ENCODE assay signal across 33 cellular contexts in the genomic region with DNA sequence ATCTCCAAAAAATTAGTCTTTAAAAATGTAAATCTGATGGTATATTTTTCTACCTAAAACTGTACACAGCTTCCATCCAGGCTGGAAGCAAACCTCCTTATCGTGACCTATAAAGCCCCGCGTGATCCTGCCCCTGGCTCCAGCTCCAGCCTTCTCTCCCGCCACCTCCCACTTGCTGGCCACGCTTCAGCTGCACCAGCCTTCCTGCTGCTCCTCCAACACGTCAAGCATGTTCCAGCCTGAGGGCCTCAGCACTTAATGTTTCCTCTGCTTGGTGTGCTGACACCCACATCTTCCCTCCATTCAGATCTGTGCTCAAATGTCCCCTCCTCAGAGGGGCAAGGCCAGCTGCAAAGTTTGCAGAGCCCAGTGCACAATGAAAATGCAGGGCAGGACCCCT.
"Had no signal": no experiment of that assay in that cellular context is flagged by ENCODE, and none has a peak within 500 bp of the region (broad histone marks: within the 10 kb centered on the region; RNA-seq: fewer than 3 reads in every experiment).

No MANE protein-coding gene starts in this region.

- H3K27me3 ChIP-seq: body of pancreas, breast epithelium, Peyer's patch, SJSA1 had no signal

- H3K27ac ChIP-seq: body of pancreas, breast epithelium, Peyer's patch, SJSA1, WERI-Rb-1 had no signal

- H3K9me3 ChIP-seq: body of pancreas, breast epithelium, Peyer's patch, SJSA1, SK-N-SH had no signal

- H3K4me3 ChIP-seq: body of pancreas, breast epithelium, K562, Peyer's patch, SJSA1 had no signal

- H3K36me3 ChIP-seq: breast epithelium, Peyer's patch, SJSA1, WERI-Rb-1 had no signal

- DNase-seq: activated CD4-positive, alpha-beta memory T cell treated with anti-CD3 and anti-CD28 coated beads, Interleukin-2, amount 10 ng/mL, durations not matched to agents 7 days and 5 days; activated CD4-positive, alpha-beta T cell treated with anti-CD3 and anti-CD28 coated beads for 1 hour; activated CD4-positive, alpha-beta T cell treated with anti-CD3 and anti-CD28 coated beads for 48 hours; activated CD4-positive, CD25-positive, alpha-beta regulatory T cell; activated CD8-positive, alpha-beta memory T cell treated with anti-CD3 and anti-CD28 coated beads for 24 hours; activated CD8-positive, alpha-beta memory T cell treated with anti-CD3 and anti-CD28 coated beads, Interleukin-2, amount 10 ng/mL, durations not matched to agents 7 days and 5 days; activated CD8-positive, alpha-beta memory T cell treated with anti-CD3 and anti-CD28 coated beads, Interleukin-2, amount 50 U/mL, for 48 hours; activated gamma-delta T cell; activated naive CD4-positive, alpha-beta T cell treated with Interleukin-2 at 50 U/mL for 16 hours; activated naive CD8-positive, alpha-beta T cell treated with anti-CD3 and anti-CD28 coated beads, Interleukin-2, amount 10 ng/mL, durations not matched to agents 7 days and 5 days; activated T-cell treated with anti-CD3 and anti-CD28 coated beads, Interleukin-2, amount 50 U/mL, for 72 hours; amygdala; body of pancreas; NCI-H1105; NCI-H1417 treated with DMSO at 0.1 percent for 48 hours; NCI-H187 treated with DMSO at 0.1 percent for 48 hours; NCI-H2081; NCI-H345; NCI-H524 treated with DMSO at 0.1 percent for 48 hours; NCI-H748 treated with DMSO at 0.1 percent for 48 hours; NK-92 treated with Interleukin-12 subunit alpha and Interleukin-12 subunit beta, amount 100 ng/mL, for 24 hours; PC-3; Peyer's patch; RPMI8226; SHP77 treated with DMSO at 0.1 percent for 48 hours; SK-N-SH; T-cell; T-helper 17 cell; T-helper 9 cell; WERI-Rb-1 had no signal

- H3K4me1 ChIP-seq: body of pancreas, breast epithelium, SJSA1 had no signal
